Comparison of ENCODE assay signal across 7 cellular contexts in the genomic region with DNA sequence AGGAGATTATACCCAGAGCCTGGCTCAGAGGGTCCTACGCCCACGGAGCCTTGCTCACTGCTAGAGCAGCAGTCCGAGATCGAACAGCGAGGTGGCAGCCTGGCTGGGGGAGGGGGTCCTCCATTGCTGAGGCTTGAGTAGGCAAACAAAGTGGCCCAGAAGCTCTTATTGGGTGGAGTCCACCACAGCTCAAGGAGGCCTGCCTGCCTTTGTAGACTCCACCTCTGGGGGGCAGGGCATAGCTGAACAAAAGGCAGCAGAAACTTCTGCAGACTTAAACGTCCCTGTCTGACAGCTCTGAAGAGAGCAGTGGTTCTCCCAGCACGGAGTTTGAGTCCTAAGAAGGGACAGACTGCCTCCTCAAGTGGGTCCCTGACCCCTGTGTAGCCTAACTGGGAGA.
A peak's percentile ranks its signal among the peaks of the same experiment; 100 is the strongest.
DNase-seq lines count a peak whose midpoint lies in the region; ATAC-seq and TF ChIP-seq lines count a peak whose summit lies in the region.
"Not testable (repeated sequence)": the region's sequence is repeated elsewhere in the genome, so short reads cannot be mapped to it uniquely, and the experiment has no call there.

No MANE protein-coding gene starts in this region.

- H3K9ac ChIP-seq in neural progenitor cell: not testable (repeated sequence)

- not testable (repeated sequence) for H3F3A ChIP-seq in neural progenitor cell (ENCODE audit: low read depth)

- DNase-seq in GM06990 (ENCODE audit: extremely low read depth, insufficient read length); LNCaP clone FGC (ENCODE audit: low read depth): not testable (repeated sequence)
- DNase-seq in RPMI8226 (peak; percentile 26), neural progenitor cell (ENCODE audit: low spot score) (peak; percentile 42)
- peak; percentile 50 for DNase-seq in activated CD4-positive, alpha-beta T cell treated with anti-CD3 and anti-CD28 coated beads for 1 hour
- DNase-seq in activated T-cell treated with anti-CD3 and anti-CD28 coated beads, Interleukin-2, amount 50 U/mL, for 4 hours: peak; percentile 41
- peak; percentile 11 to 28 (median 16) for DNase-seq in effector memory CD4-positive, alpha-beta T cell

- not testable (repeated sequence) for H3K4me1 ChIP-seq in effector memory CD4-positive, alpha-beta T cell (ENCODE audit: control insufficient read depth, insufficient read depth, low read length, poor library complexity, severe bottlenecking); neural progenitor cell

- not testable (repeated sequence) for H3K36me3 Mint-ChIP-seq in activated T-cell treated with anti-CD3 and anti-CD28 coated beads, Interleukin-2, amount 50 U/mL, for 4 hours (ENCODE audit: insufficient read depth); neural progenitor cell

- not testable (repeated sequence) for ATAC-seq in activated T-cell treated with anti-CD3 and anti-CD28 coated beads, Interleukin-2, amount 50 U/mL, for 4 hours

- H3K9me3 Mint-ChIP-seq in activated T-cell treated with anti-CD3 and anti-CD28 coated beads, Interleukin-2, amount 50 U/mL, for 4 hours; neural progenitor cell: not testable (repeated sequence)

- not testable (repeated sequence) for H3K36me3 ChIP-seq in GM06990 (ENCODE audit: control insufficient read depth, insufficient read depth, low read length); effector memory CD4-positive, alpha-beta T cell (ENCODE audit: control insufficient read depth, insufficient read depth, low read length); neural progenitor cell

- H3K79me2 ChIP-seq in neural progenitor cell (ENCODE audit: low read depth): not testable (repeated sequence)

- not testable (repeated sequence) for H3K27ac Mint-ChIP-seq in neural progenitor cell

- peaks cover 28% of the 10 kb centered on the region for H3K27me3 Mint-ChIP-seq in activated T-cell treated with anti-CD3 and anti-CD28 coated beads, Interleukin-2, amount 50 U/mL, for 4 hours (ENCODE audit: low read depth)
- H3K27me3 Mint-ChIP-seq in neural progenitor cell (ENCODE audit: insufficient read depth, low read depth): peaks cover 12% of the 10 kb centered on the region

- not testable (repeated sequence) for H3K4me3 Mint-ChIP-seq in activated T-cell treated with anti-CD3 and anti-CD28 coated beads, Interleukin-2, amount 50 U/mL, for 4 hours; neural progenitor cell

- not testable (repeated sequence) for H3K4me1 Mint-ChIP-seq in activated T-cell treated with anti-CD3 and anti-CD28 coated beads, Interleukin-2, amount 50 U/mL, for 4 hours (ENCODE audit: low read depth); neural progenitor cell

- not testable (repeated sequence) for H3K4me3 ChIP-seq in GM06990 (replicated peaks; ENCODE audit: low read depth, low read length); LNCaP clone FGC (ENCODE audit: low read depth, low read length); effector memory CD4-positive, alpha-beta T cell (ENCODE audit: insufficient read depth, low read depth, low read length, poor library complexity, severe bottlenecking); neural progenitor cell

- peak overlapping the region; percentile 18 for H3K4me2 ChIP-seq in neural progenitor cell

- peak; percentile 11 for TF ChIP-seq CTCF in GM06990 (IDR thresholded peaks at IDR 0.05; ENCODE audit: insufficient read depth, low read length, poor library complexity, severe bottlenecking)
- 0 out of 2 replicates have a peak, but pooled peaks have one; percentile 8 for TF ChIP-seq CTCF in LNCaP clone FGC (IDR thresholded peaks at IDR 0.05; ENCODE audit: control insufficient read depth, extremely low read depth, insufficient read depth)
- TF ChIP-seq CTCF in neural progenitor cell (IDR thresholded peaks at IDR 0.05): peak; percentile 27

- H3K27ac ChIP-seq in effector memory CD4-positive, alpha-beta T cell (ENCODE audit: insufficient read depth, low read length, poor library complexity, severe bottlenecking); neural progenitor cell: not testable (repeated sequence)

- not testable (repeated sequence) for H3K9me3 ChIP-seq in effector memory CD4-positive, alpha-beta T cell (ENCODE audit: control insufficient read depth, low read length); neural progenitor cell (ENCODE audit: low read depth)

- H4K20me1 ChIP-seq in neural progenitor cell (ENCODE audit: low read depth): not testable (repeated sequence)

- peak overlapping the region; percentile 89 for H2AFZ ChIP-seq in neural progenitor cell (replicated peaks)

- not testable (repeated sequence) for H3K27me3 ChIP-seq in GM06990 (replicated peaks; ENCODE audit: control insufficient read depth, insufficient read depth, low read length); effector memory CD4-positive, alpha-beta T cell (replicated peaks; ENCODE audit: control insufficient read depth, insufficient read depth, low read length, poor library complexity, severe bottlenecking)
- H3K27me3 ChIP-seq in neural progenitor cell: peaks cover 18% of the 10 kb centered on the region
